6 cellular contexts compared by ENCODE assay signal in the genomic region with DNA sequence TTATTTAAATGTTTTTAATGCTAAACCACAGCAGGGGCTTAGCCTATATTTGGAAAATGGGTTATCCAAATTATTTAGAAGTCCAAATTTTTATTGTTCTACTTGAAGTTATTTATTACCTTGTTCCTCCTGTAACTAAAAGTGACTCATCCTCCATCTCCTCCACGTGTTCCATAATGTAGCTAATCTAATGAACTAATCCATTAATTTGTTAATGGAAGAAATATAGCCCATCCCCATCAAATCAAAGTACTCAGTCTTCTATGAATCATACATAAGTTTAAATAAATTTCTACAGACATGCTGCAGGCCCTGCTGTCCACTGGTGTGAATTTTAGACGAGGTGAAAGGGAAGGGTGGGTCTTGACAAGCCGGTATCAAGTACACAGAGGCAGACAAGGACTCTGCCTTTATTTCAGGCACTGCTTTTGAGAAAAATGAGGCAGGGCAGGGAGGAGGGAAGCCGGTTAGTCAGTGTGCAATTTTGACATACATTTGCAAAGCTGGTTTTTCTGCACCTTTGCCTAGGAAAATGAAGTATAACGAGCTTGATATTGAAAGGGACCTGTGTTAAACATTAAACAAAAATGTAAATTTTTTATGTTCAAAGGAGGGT. TPM values are rescaled to one million over a fixed set of nuclear protein-coding genes. Genes with fewer than 3 reads are reported as not detected.
"Had no signal": no experiment of that assay in that cellular context is flagged by ENCODE, and none has a peak within 500 bp of the region (broad histone marks: within the 10 kb centered on the region; RNA-seq: fewer than 3 reads in every experiment).

No MANE protein-coding gene starts in this region.

RNA-seq across cellular contexts. Expression of a gene that starts 21.2 kb away (rescaled TPM):
- total RNA-seq: left ventricle myocardium inferior, mesothelial cell of epicardium, occipital lobe, spleen, tibial nerve, uterus had no signal
